22 cellular contexts compared by ENCODE assay signal in genomic region chr7:466465-467191, GRCh38. TPM values are rescaled to one million over a fixed set of nuclear protein-coding genes. Genes with fewer than 3 reads are reported as not detected.
DNase-seq lines count a peak whose midpoint lies in the region; ATAC-seq, FAIRE-seq and TF ChIP-seq lines count a peak whose summit lies in the region.
"Had no signal": no experiment of that assay in that cellular context is flagged by ENCODE, and none has a peak within 500 bp of the region (broad histone marks: within the 10 kb centered on the region; RNA-seq: fewer than 3 reads in every experiment).

No MANE protein-coding gene starts in this region.

- peak; percentile 11 for DNase-seq in activated T-cell treated with anti-CD3 and anti-CD28 coated beads, Interleukin-2, amount 50 U/mL, for 1 hour
- DNase-seq in activated T-cell treated with anti-CD3 and anti-CD28 coated beads for 4 hours (no peak), kidney (peak; percentile 49), NCI-H345 treated with DMSO at 0.1 percent for 48 hours (lab: John Stamatoyannopoulos, UW; ENCODE audit: unreplicated experiment) (no peak), esophagus squamous epithelium (lab: John Stamatoyannopoulos, UW) (no peak)
- no peak for DNase-seq in stimulated activated effector memory CD8-positive, alpha-beta T cell treated with anti-CD3 and anti-CD28 coated beads, Interleukin-12 subunit alpha, Interleukin-12 subunit beta, amount 100 ng/mL, for 72 hours (ENCODE audit: low spot score in 2 of 2)
- DNase-seq: DMS153, left ventricle myocardium inferior, NCI-H1105, NCI-H2029 treated with DMSO at 0.1 percent for 48 hours, NCI-H345, NCI-H748 treated with DMSO at 0.1 percent for 48 hours, nucleus accumbens, trophoblast cell had no signal

- no peak for TF ChIP-seq POLR2A in esophagus squamous epithelium (IDR thresholded peaks at IDR 0.05)

- H3K4me3 Mint-ChIP-seq in activated T-helper 17 cell treated with anti-CD3 and anti-CD28 coated beads, Interleukin-2, amount 50 U/mL, for 72 hours, result no peak overlapping the region
- H3K4me3 Mint-ChIP-seq in stimulated activated effector memory CD8-positive, alpha-beta T cell treated with anti-CD3 and anti-CD28 coated beads, Interleukin-12 subunit alpha, Interleukin-12 subunit beta, amount 100 ng/mL, for 72 hours, result no peak overlapping the region
- no peak overlapping the region for H3K4me3 Mint-ChIP-seq in stimulated activated memory B cell treated with anti-CD40 and anti-IgM and Interleukin-4, amounts not matched to agents 10 μg/mL and 1 μg/mL and 100 μg/mL, for 72 hours
- H3K4me3 Mint-ChIP-seq: activated naive CD8-positive, alpha-beta T cell; B cell; mesothelial cell of epicardium had no signal

- no peak overlapping the region for H3K9ac ChIP-seq in kidney (ENCODE audit: low read length in 2 of 2)
- H3K9ac ChIP-seq: GM23248 had no signal

- H3K27me3 ChIP-seq in esophagus squamous epithelium, result no peaks in the 10 kb centered on the region
- H3K27me3 ChIP-seq: cardiac muscle cell had no signal

- no peaks in the 10 kb centered on the region for H3K9me3 ChIP-seq in kidney (ENCODE audit: control insufficient read depth in 1 of 2, low read length in 2 of 2)
- H3K9me3 ChIP-seq in esophagus squamous epithelium, result no peaks in the 10 kb centered on the region
- H3K9me3 ChIP-seq: left ventricle myocardium inferior had no signal

- peak overlapping the region; percentile 29 for H3K27ac Mint-ChIP-seq in activated T-helper 17 cell treated with anti-CD3 and anti-CD28 coated beads, Interleukin-2, amount 50 U/mL, for 72 hours
- peak overlapping the region; percentile 85 for H3K27ac Mint-ChIP-seq in stimulated activated effector memory CD8-positive, alpha-beta T cell treated with anti-CD3 and anti-CD28 coated beads, Interleukin-12 subunit alpha, Interleukin-12 subunit beta, amount 100 ng/mL, for 72 hours
- H3K27ac Mint-ChIP-seq in stimulated activated memory B cell treated with anti-CD40 and anti-IgM and Interleukin-4, amounts not matched to agents 10 μg/mL and 1 μg/mL and 100 μg/mL, for 72 hours, result no peak overlapping the region
- H3K27ac Mint-ChIP-seq: activated naive CD8-positive, alpha-beta T cell; B cell had no signal

- H3K36me3 ChIP-seq in kidney (ENCODE audit: control insufficient read depth in 1 of 2, insufficient read depth in 2 of 2, low read length in 2 of 2) (no peaks in the 10 kb centered on the region), esophagus squamous epithelium (no peaks in the 10 kb centered on the region)
- H3K36me3 ChIP-seq: cardiac muscle cell, left ventricle myocardium inferior had no signal

- H3K4me1 Mint-ChIP-seq in activated T-helper 17 cell treated with anti-CD3 and anti-CD28 coated beads, Interleukin-2, amount 50 U/mL, for 72 hours, result peaks cover 15% of the 10 kb centered on the region
- peaks cover 22% of the 10 kb centered on the region for H3K4me1 Mint-ChIP-seq in stimulated activated effector memory CD8-positive, alpha-beta T cell treated with anti-CD3 and anti-CD28 coated beads, Interleukin-12 subunit alpha, Interleukin-12 subunit beta, amount 100 ng/mL, for 72 hours
- H3K4me1 Mint-ChIP-seq in stimulated activated memory B cell treated with anti-CD40 and anti-IgM and Interleukin-4, amounts not matched to agents 10 μg/mL and 1 μg/mL and 100 μg/mL, for 72 hours, result no peaks in the 10 kb centered on the region

- ATAC-seq in activated T-helper 17 cell treated with anti-CD3 and anti-CD28 coated beads, Interleukin-2, amount 50 U/mL, for 72 hours (replicated peaks), result no peak
- no peak for ATAC-seq in stimulated activated effector memory CD8-positive, alpha-beta T cell treated with anti-CD3 and anti-CD28 coated beads, Interleukin-12 subunit alpha, Interleukin-12 subunit beta, amount 100 ng/mL, for 72 hours
- no peak for ATAC-seq in stimulated activated memory B cell treated with anti-CD40 and anti-IgM and Interleukin-4, amounts not matched to agents 10 μg/mL and 1 μg/mL and 100 μg/mL, for 72 hours

- peaks cover 13% of the 10 kb centered on the region for H3K9me3 Mint-ChIP-seq in activated T-helper 17 cell treated with anti-CD3 and anti-CD28 coated beads, Interleukin-2, amount 50 U/mL, for 72 hours
- peaks cover 16% of the 10 kb centered on the region for H3K9me3 Mint-ChIP-seq in stimulated activated effector memory CD8-positive, alpha-beta T cell treated with anti-CD3 and anti-CD28 coated beads, Interleukin-12 subunit alpha, Interleukin-12 subunit beta, amount 100 ng/mL, for 72 hours
- H3K9me3 Mint-ChIP-seq in stimulated activated memory B cell treated with anti-CD40 and anti-IgM and Interleukin-4, amounts not matched to agents 10 μg/mL and 1 μg/mL and 100 μg/mL, for 72 hours, result peaks cover 19% of the 10 kb centered on the region

- H3K4me1 ChIP-seq in kidney (ENCODE audit: control insufficient read depth in 1 of 2, insufficient read depth in 1 of 2, low read depth in 1 of 2, low read length in 2 of 2) (peaks cover 0 to 15% of the 10 kb centered on the region in 2 donors), esophagus squamous epithelium (peaks cover 2 to 31% (median 7%) of the 10 kb centered on the region in 3 donors)

- no peaks in the 10 kb centered on the region for H3K36me3 Mint-ChIP-seq in activated T-helper 17 cell treated with anti-CD3 and anti-CD28 coated beads, Interleukin-2, amount 50 U/mL, for 72 hours (ENCODE audit: low read depth)
- H3K36me3 Mint-ChIP-seq in stimulated activated effector memory CD8-positive, alpha-beta T cell treated with anti-CD3 and anti-CD28 coated beads, Interleukin-12 subunit alpha, Interleukin-12 subunit beta, amount 100 ng/mL, for 72 hours, result peaks cover 6% of the 10 kb centered on the region
- H3K36me3 Mint-ChIP-seq in stimulated activated memory B cell treated with anti-CD40 and anti-IgM and Interleukin-4, amounts not matched to agents 10 μg/mL and 1 μg/mL and 100 μg/mL, for 72 hours, result no peaks in the 10 kb centered on the region
- H3K36me3 Mint-ChIP-seq: activated naive CD8-positive, alpha-beta T cell; mesothelial cell of epicardium had no signal

- FAIRE-seq in kidney (lab: Jason Lieb, UNC), result no peak

- H3K27ac ChIP-seq in kidney (ENCODE audit: low read depth in 2 of 2, low read length in 2 of 2) (no peak overlapping the region), esophagus squamous epithelium (no peak overlapping the region)
- H3K27ac ChIP-seq: cardiac muscle cell, GM23248, left ventricle myocardium inferior, SK-N-MC had no signal

- TF ChIP-seq CTCF in kidney (IDR thresholded peaks at IDR 0.05; ENCODE audit: borderline replicate concordance, extremely low read depth, insufficient read depth) (no peak), esophagus squamous epithelium (IDR thresholded peaks at IDR 0.05) (no peak)

- intact Hi-C loops in kidney (cut with DNase I), result no loop called here
- intact Hi-C loops in esophagus squamous epithelium (cut with DNase I), result no loop called here

- 86 to 92% methylated on average over 4 to 9 of the region's 9 CpGs for WGBS in esophagus squamous epithelium, 2 donors

- no peaks in the 10 kb centered on the region for H3K27me3 Mint-ChIP-seq in activated T-helper 17 cell treated with anti-CD3 and anti-CD28 coated beads, Interleukin-2, amount 50 U/mL, for 72 hours
- peaks cover 3% of the 10 kb centered on the region for H3K27me3 Mint-ChIP-seq in stimulated activated memory B cell treated with anti-CD40 and anti-IgM and Interleukin-4, amounts not matched to agents 10 μg/mL and 1 μg/mL and 100 μg/mL, for 72 hours
- H3K27me3 Mint-ChIP-seq: activated naive CD8-positive, alpha-beta T cell; B cell had no signal

- H3K4me3 ChIP-seq in kidney (ENCODE audit: low read length in 2 of 2), result no peak overlapping the region
- H3K4me3 ChIP-seq in esophagus squamous epithelium, result no peak overlapping the region
- H3K4me3 ChIP-seq: cardiac muscle cell, GM23248, left ventricle myocardium inferior, SK-N-MC had no signal

RNA-seq across cellular contexts. Expression of gene PDGFA, which starts 53.0 kb away (rescaled TPM):
- 10 to 100 TPM; 11.9 to 28.1 TPM for total RNA-seq in activated T-helper 17 cell treated with anti-CD3 and anti-CD28 coated beads, Interleukin-2, amount 50 U/mL, for 72 hours
- total RNA-seq in kidney (53.0 TPM), esophagus squamous epithelium (10 to 100 TPM in 2 of 4 donors, 1 to 10 TPM in 2; 5.1 to 13.5 (median 8.5) TPM)
- polyA plus RNA-seq in kidney (ENCODE audit: insufficient read depth, low read depth, low replicate concordance), result 14.1 TPM

Comparison
In these comparisons a context has a peak if more than half of its experiments do, and no peak if none do; other contexts are left out.
1. DNase-seq: peak in activated T-cell treated with anti-CD3 and anti-CD28 coated beads, Interleukin-2, amount 50 U/mL, for 1 hour (single experiment) and kidney (single experiment); none in activated T-cell treated with anti-CD3 and anti-CD28 coated beads for 4 hours (single experiment), stimulated activated effector memory CD8-positive, alpha-beta T cell treated with anti-CD3 and anti-CD28 coated beads, Interleukin-12 subunit alpha, Interleukin-12 subunit beta, amount 100 ng/mL, for 72 hours (0 of 2), NCI-H345 treated with DMSO at 0.1 percent for 48 hours (single experiment) and esophagus squamous epithelium (single experiment).